In the genomic region with DNA sequence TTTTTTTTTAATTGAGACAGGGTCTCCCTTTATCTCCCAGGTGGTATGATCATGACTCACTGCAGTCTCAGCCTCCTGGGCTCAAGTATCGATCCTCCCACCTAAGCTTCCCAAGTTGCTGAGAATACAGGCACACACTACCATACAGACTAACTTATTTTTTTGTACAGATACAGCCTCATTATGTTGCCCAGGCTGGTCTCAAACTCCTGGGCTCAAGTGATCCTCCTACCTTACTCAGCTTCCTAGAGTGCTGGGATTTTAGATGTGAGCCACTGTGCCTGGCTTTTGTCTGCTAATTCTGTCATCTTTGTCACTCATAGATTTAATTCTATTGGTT, we compare ENCODE assay signal across 27 cellular contexts. TPM values are rescaled to one million over a fixed set of nuclear protein-coding genes. Genes with fewer than 3 reads are reported as not detected.
A peak's percentile ranks its signal among the peaks of the same experiment; 100 is the strongest.
DNase-seq lines count a peak whose midpoint lies in the region; ATAC-seq and TF ChIP-seq lines count a peak whose summit lies in the region.
"Had no signal": no experiment of that assay in that cellular context is flagged by ENCODE, and none has a peak within 500 bp of the region (broad histone marks: within the 10 kb centered on the region; RNA-seq: fewer than 3 reads in every experiment).

No MANE protein-coding gene starts in this region.

- H3K36me3 ChIP-seq in CD4-positive, alpha-beta memory T cell (ENCODE audit: insufficient read depth, low read length), result no peaks in the 10 kb centered on the region
- no peaks in the 10 kb centered on the region for H3K36me3 ChIP-seq in esophagus muscularis mucosa

- CTCF ChIA-PET in CD4-positive, alpha-beta memory T cell (lab: Charles Lee; ENCODE audit: partially characterized antibody), result interaction anchor here (1.0 to 1.5 kb wide), 3 partner anchors 12 to 44 kb away, joined by 3 to 5 read pairs (median 5); partner anchors contain the start of gene CBL

- no peak overlapping the region for H3K27ac ChIP-seq in CD4-positive, alpha-beta memory T cell (ENCODE audit: low read depth, low read length)
- peak overlapping the region in 3 of 4 donors; percentile 51 to 72 (median 52) for H3K27ac ChIP-seq in esophagus muscularis mucosa (replicated peaks in 1 of 4)
- H3K27ac ChIP-seq: 22Rv1, epithelial cell of prostate, spleen had no signal

- H3K9me3 Mint-ChIP-seq in T-helper 1 cell treated with Interleukin-12 subunit alpha and Interleukin-12 subunit beta and Interleukin-4 antibody, amounts not matched to agents 30 μg/mL and 1 μg/mL, for 36 hours, result no peaks in the 10 kb centered on the region
- no peaks in the 10 kb centered on the region for H3K9me3 Mint-ChIP-seq in CD4-positive, alpha-beta memory T cell
- H3K9me3 Mint-ChIP-seq: dendritic cell treated with granulocyte-macrophage colony-stimulating factor and Interleukin-4, amounts not matched to agents 40 ng/mL and 50 ng/mL, for 4 days had no signal

- no peaks in the 10 kb centered on the region for H3K9me3 ChIP-seq in CD4-positive, alpha-beta memory T cell (ENCODE audit: control insufficient read depth in 1 of 2, low read length in 2 of 2)
- H3K9me3 ChIP-seq in esophagus muscularis mucosa, result no peaks in the 10 kb centered on the region
- H3K9me3 ChIP-seq: spleen had no signal

- DNase-seq in T-helper 1 cell (no peak), esophagus muscularis mucosa (ENCODE audit: extremely low spot score) (no peak), OCI-M1 (lab: John Stamatoyannopoulos, UW) (no peak), SIG-M5 treated with dmso at 0.1 percent for 504 hours (lab: John Stamatoyannopoulos, UW; ENCODE audit: unreplicated experiment) (no peak)
- no peak for DNase-seq in CD4-positive, alpha-beta memory T cell
- DNase-seq in NK-92 treated with Interleukin-12 subunit alpha and Interleukin-12 subunit beta, amount 100 ng/mL, for 24 hours (lab: John Stamatoyannopoulos, UW), result no peak
- DNase-seq: activated CD4-positive, alpha-beta T cell treated with anti-CD3 and anti-CD28 coated beads, Interleukin-2, amount 50 U/mL, for 4 hours; AML-193; COR-L47; foreskin fibroblast; HCEC 1CT; hypothalamus; islet precursor cell; NCI-H1092; NCI-H2081; NCI-H510A treated with DMSO at 0.1 percent for 48 hours; occipital lobe; retina; RPMI8226; spleen; substantia nigra had no signal

- H3K27ac Mint-ChIP-seq in T-helper 1 cell treated with Interleukin-12 subunit alpha and Interleukin-12 subunit beta and Interleukin-4 antibody, amounts not matched to agents 30 μg/mL and 1 μg/mL, for 36 hours, result peak overlapping the region; percentile 36
- H3K27ac Mint-ChIP-seq in CD4-positive, alpha-beta memory T cell, result peak overlapping the region in 5 of 7 donors; percentile 22 to 57 (median 47)
- H3K27ac Mint-ChIP-seq: dendritic cell treated with granulocyte-macrophage colony-stimulating factor and Interleukin-4, amounts not matched to agents 40 ng/mL and 50 ng/mL, for 4 days had no signal

- no peak for TF ChIP-seq POLR2A in esophagus muscularis mucosa (IDR thresholded peaks at IDR 0.05; ENCODE audit: low read depth)

- intact Hi-C loops in CD4-positive, alpha-beta memory T cell (cut with micrococcal nuclease), result loop anchor here (1.0 kb wide), 1 partner anchor 8 kb away; no protein-coding TSS in a partner anchor
- intact Hi-C loops in esophagus muscularis mucosa (cut with DNase I), result no loop called here

- peaks cover 19% of the 10 kb centered on the region for H3K36me3 Mint-ChIP-seq in T-helper 1 cell treated with Interleukin-12 subunit alpha and Interleukin-12 subunit beta and Interleukin-4 antibody, amounts not matched to agents 30 μg/mL and 1 μg/mL, for 36 hours (ENCODE audit: low read depth)
- peaks cover under 1 to 6% of the 10 kb centered on the region in 2 donors for H3K36me3 Mint-ChIP-seq in CD4-positive, alpha-beta memory T cell

- H3K4me1 Mint-ChIP-seq in T-helper 1 cell treated with Interleukin-12 subunit alpha and Interleukin-12 subunit beta and Interleukin-4 antibody, amounts not matched to agents 30 μg/mL and 1 μg/mL, for 36 hours (ENCODE audit: low read depth), result peaks cover 7% of the 10 kb centered on the region
- H3K4me1 Mint-ChIP-seq in CD4-positive, alpha-beta memory T cell, result peaks cover 21 to 32% (median 23%) of the 10 kb centered on the region in 4 donors

- peak; percentile 79 for ATAC-seq in SK-N-SH treated with all-trans-retinoic acid at 6 μM for 48 hours

- WGBS in esophagus muscularis mucosa, result 63% methylated on average over 1 of the region's 1 CpG

- TF ChIP-seq EP300 in esophagus muscularis mucosa (IDR thresholded peaks at IDR 0.05), result no peak

- no peaks in the 10 kb centered on the region for H3K27me3 ChIP-seq in CD4-positive, alpha-beta memory T cell (ENCODE audit: insufficient read depth, low read length)
- H3K27me3 ChIP-seq in esophagus muscularis mucosa, result no peaks in the 10 kb centered on the region
- H3K27me3 ChIP-seq: spleen had no signal

- TF ChIP-seq CTCF in esophagus muscularis mucosa (IDR thresholded peaks at IDR 0.05), result no peak

- no peaks in the 10 kb centered on the region for H3K27me3 Mint-ChIP-seq in T-helper 1 cell treated with Interleukin-12 subunit alpha and Interleukin-12 subunit beta and Interleukin-4 antibody, amounts not matched to agents 30 μg/mL and 1 μg/mL, for 36 hours (ENCODE audit: low read depth)
- H3K27me3 Mint-ChIP-seq in CD4-positive, alpha-beta memory T cell, result no peaks in the 10 kb centered on the region
- H3K27me3 Mint-ChIP-seq: dendritic cell treated with granulocyte-macrophage colony-stimulating factor and Interleukin-4, amounts not matched to agents 40 ng/mL and 50 ng/mL, for 4 days had no signal

- POLR2A ChIA-PET in CD4-positive, alpha-beta memory T cell (lab: Charles Lee; ENCODE audit: partially characterized antibody), result interaction anchor here (1.0 to 1.5 kb wide), 2 partner anchors 14 to 17 kb away, joined by 4 to 10 read pairs; no protein-coding TSS in a partner anchor

- H3K4me1 ChIP-seq in CD4-positive, alpha-beta memory T cell (ENCODE audit: insufficient read depth, low read length), result peaks cover 19% of the 10 kb centered on the region
- peaks cover 0 to 29% (median 17%) of the 10 kb centered on the region in 4 donors for H3K4me1 ChIP-seq in esophagus muscularis mucosa

- H3K4me3 Mint-ChIP-seq in T-helper 1 cell treated with Interleukin-12 subunit alpha and Interleukin-12 subunit beta and Interleukin-4 antibody, amounts not matched to agents 30 μg/mL and 1 μg/mL, for 36 hours, result no peak overlapping the region
- H3K4me3 Mint-ChIP-seq in CD4-positive, alpha-beta memory T cell, result peak overlapping the region in 1 of 8 donors; percentile 26
- H3K4me3 Mint-ChIP-seq: dendritic cell treated with granulocyte-macrophage colony-stimulating factor and Interleukin-4, amounts not matched to agents 40 ng/mL and 50 ng/mL, for 4 days had no signal

- no peak overlapping the region for H3K4me3 ChIP-seq in CD4-positive, alpha-beta memory T cell (ENCODE audit: low read length in 2 of 2)
- no peak overlapping the region for H3K4me3 ChIP-seq in esophagus muscularis mucosa
- H3K4me3 ChIP-seq: lung, spleen had no signal

TF ChIP-seq in SK-N-SH treated with all-trans-retinoic acid at 6 μM for 48 hours, 23 proteins besides CTCF, POLR2A, EP300 and RAD21:
- TF ChIP-seq BACH2 (CRISPR knock-in tag; IDR thresholded peaks at IDR 0.05; ENCODE audit: borderline replicate concordance), result no peak
- no peak for TF ChIP-seq GLIS3 (CRISPR knock-in tag; IDR thresholded peaks at IDR 0.05)
TF ChIP-seq in SK-N-SH treated with all-trans-retinoic acid at 6 μM for 48 hours: peak in this region for 0.

RNA-seq across cellular contexts. Expression of gene CBL, which starts 43.5 kb away (rescaled TPM):
- 10 to 100 TPM; 39.5 to 39.8 TPM for total RNA-seq in CD4-positive, alpha-beta memory T cell
- polyA plus RNA-seq in CD4-positive, alpha-beta memory T cell, result 10 to 100 TPM in 1 of 2 donors, 1 to 10 TPM in 1; 3.6 to 15.6 TPM
- total RNA-seq in esophagus muscularis mucosa, result 10 to 100 TPM; 20.7 to 27.7 (median 24.1) TPM
